9 cellular contexts compared by ENCODE assay signal in genomic region chr16:12901204-12901596, GRCh38. TPM values are rescaled to one million over a fixed set of nuclear protein-coding genes. Genes with fewer than 3 reads are reported as not detected.
DNase-seq lines count a peak whose midpoint lies in the region; ATAC-seq and TF ChIP-seq lines count a peak whose summit lies in the region.
"Had no signal": no experiment of that assay in that cellular context is flagged by ENCODE, and none has a peak within 500 bp of the region (broad histone marks: within the 10 kb centered on the region; RNA-seq: fewer than 3 reads in every experiment).

No MANE protein-coding gene starts in this region.

- no peak overlapping the region for H2AFZ ChIP-seq in osteoblast (ENCODE audit: low read length)

- DNase-seq in NCI-H345 (lab: John Stamatoyannopoulos, UW) (peak; percentile 74), endodermal cell (peak; percentile 93), osteoblast (ENCODE audit: insufficient read length, low spot score, missing footprints) (peak; percentile 56), EL (no peak)
- DNase-seq in stimulated activated CD4-positive, alpha-beta T cell treated with anti-CD3 and anti-CD28 coated beads, Interleukin-1b, Interleukin-23, amount 100 ng/mL, for 48 hours: no peak

- no peaks in the 10 kb centered on the region for H3K9me3 Mint-ChIP-seq in endodermal cell
- H3K9me3 Mint-ChIP-seq: T-helper 1 cell treated with Interleukin-12 subunit alpha and Interleukin-12 subunit beta and Interleukin-4 antibody, amounts not matched to agents 30 μg/mL and 1 μg/mL, for 36 hours had no signal

- peaks cover 34% of the 10 kb centered on the region for H3K27me3 Mint-ChIP-seq in endodermal cell (ENCODE audit: insufficient read depth)

- peak overlapping the region; percentile 86 for H3K4me3 Mint-ChIP-seq in endodermal cell
- H3K4me3 Mint-ChIP-seq: T-helper 1 cell treated with Interleukin-12 subunit alpha and Interleukin-12 subunit beta and Interleukin-4 antibody, amounts not matched to agents 30 μg/mL and 1 μg/mL, for 36 hours had no signal

- TF ChIP-seq CTCF in endodermal cell (conservative IDR thresholded peaks at IDR 0.05) (peak; percentile 33), osteoblast (IDR thresholded peaks at IDR 0.05; ENCODE audit: extremely low read depth, low read depth, low read length) (no peak)

- H3K4me3 ChIP-seq in endodermal cell (ENCODE audit: low read length) (peak overlapping the region; percentile 93), osteoblast (ENCODE audit: insufficient read depth, low read length) (no peak overlapping the region)

- ATAC-seq in HG03097 (IDR thresholded peaks at IDR 0.05; ENCODE audit: low FRiP score, unreplicated experiment) (no peak), HG03442 (IDR thresholded peaks at IDR 0.05; ENCODE audit: unreplicated experiment) (no peak)

- H3K36me3 Mint-ChIP-seq in endodermal cell (ENCODE audit: low read depth): no peaks in the 10 kb centered on the region

- no peaks in the 10 kb centered on the region for H3K79me2 ChIP-seq in osteoblast (ENCODE audit: insufficient read depth, low read length)

- H3K4me1 Mint-ChIP-seq in endodermal cell: peaks cover 26% of the 10 kb centered on the region

- no peaks in the 10 kb centered on the region for H4K20me1 ChIP-seq in osteoblast (ENCODE audit: insufficient read depth, low read length)

- no peaks in the 10 kb centered on the region for H3K9me3 ChIP-seq in ES-I3 (ENCODE audit: control insufficient read depth, insufficient read depth, low read length)
- no peaks in the 10 kb centered on the region for H3K9me3 ChIP-seq in endodermal cell (ENCODE audit: control insufficient read depth, low read length)
- H3K9me3 ChIP-seq in osteoblast (ENCODE audit: low read depth, low read length): no peaks in the 10 kb centered on the region

- H3K27me3 ChIP-seq in endodermal cell (ENCODE audit: control insufficient read depth, insufficient read depth, low read length, poor library complexity, severe bottlenecking) (peaks cover 11% of the 10 kb centered on the region), osteoblast (ENCODE audit: insufficient read depth, low read length) (peaks cover 48% of the 10 kb centered on the region)

- H3K36me3 ChIP-seq in ES-I3 (ENCODE audit: insufficient read depth, low read length) (no peaks in the 10 kb centered on the region), endodermal cell (ENCODE audit: control insufficient read depth, insufficient read depth, low read length) (peaks cover 5% of the 10 kb centered on the region), osteoblast (ENCODE audit: insufficient read depth, low read length) (no peaks in the 10 kb centered on the region)

- 0% methylated on average over 6 to 18 of the region's 34 CpGs for WGBS in endodermal cell (ENCODE audit: insufficient coverage in 1 of 2, insufficient read length in 1 of 2), 2 experiments

- H3K4me2 ChIP-seq in osteoblast (ENCODE audit: insufficient read depth, low read length): no peak overlapping the region

- H3K27ac Mint-ChIP-seq in endodermal cell: no peak overlapping the region
- H3K27ac Mint-ChIP-seq: T-helper 1 cell treated with Interleukin-12 subunit alpha and Interleukin-12 subunit beta and Interleukin-4 antibody, amounts not matched to agents 30 μg/mL and 1 μg/mL, for 36 hours had no signal

- H3K4me1 ChIP-seq in ES-I3 (ENCODE audit: insufficient read depth, low read length) (peaks cover 19% of the 10 kb centered on the region), endodermal cell (ENCODE audit: control insufficient read depth, insufficient read depth, low read length) (no peaks in the 10 kb centered on the region), osteoblast (ENCODE audit: insufficient read depth, low read length) (no peaks in the 10 kb centered on the region)

- peak overlapping the region; percentile 96 for H3K9ac ChIP-seq in ES-I3 (ENCODE audit: low read depth, low read length)
- peak overlapping the region; percentile 49 for H3K9ac ChIP-seq in endodermal cell (ENCODE audit: extremely low read depth, low read length, poor library complexity, severe bottlenecking)

- H3K27ac ChIP-seq in endodermal cell (ENCODE audit: low read depth, low read length) (no peak overlapping the region), osteoblast (ENCODE audit: low read depth, low read length) (no peak overlapping the region)

RNA-seq across cellular contexts. Expression of gene SHISA9, which starts 0.2 kb away (rescaled TPM):
- 10 to 100 TPM in 1 of 2 donors, 1 to 10 TPM in 1; 5.2 to 27.8 TPM for total RNA-seq in endodermal cell
- 9.4 TPM for polyA plus RNA-seq in endodermal cell (2013, experiment 1 of 2)
- 10.7 TPM for polyA plus RNA-seq in endodermal cell (2013, experiment 2 of 2)
- under 0.01 TPM in 2 replicates for total RNA-seq in osteoblast

Comparison
In these comparisons a context has a peak if more than half of its experiments do, and no peak if none do; other contexts are left out.
1. DNase-seq: peak in NCI-H345 (single experiment), endodermal cell (single experiment) and osteoblast (single experiment); none in EL (single experiment) and stimulated activated CD4-positive, alpha-beta T cell treated with anti-CD3 and anti-CD28 coated beads, Interleukin-1b, Interleukin-23, amount 100 ng/mL, for 48 hours (single experiment).